Comparison of ENCODE assay signal across 9 cellular contexts in genomic region chr1:45586769-45587168, GRCh38. TPM values are rescaled to one million over a fixed set of nuclear protein-coding genes. Genes with fewer than 3 reads are reported as not detected.
DNase-seq lines count a peak whose midpoint lies in the region; ATAC-seq and TF ChIP-seq lines count a peak whose summit lies in the region.
"Had no signal": no experiment of that assay in that cellular context is flagged by ENCODE, and none has a peak within 500 bp of the region (broad histone marks: within the 10 kb centered on the region; RNA-seq: fewer than 3 reads in every experiment).

No MANE protein-coding gene starts in this region.

- in situ Hi-C loops in mammary epithelial cell (cut with MboI; ENCODE audit: low sequenced_read_pairs in 2 of 2), result no loop called here

- peaks cover 7% of the 10 kb centered on the region; the same call in 1 of the 2 replicates for H3K4me1 ChIP-seq in MM.1S (ENCODE audit: low read length)
- H3K4me1 ChIP-seq in mammary epithelial cell (ENCODE audit: insufficient read depth, low read length), result peaks cover 14% of the 10 kb centered on the region

- H3K4me3 ChIP-seq in GM06990 (replicated peaks; ENCODE audit: low read depth, low read length) (peak overlapping the region; percentile 88), MM.1S (ENCODE audit: low read length) (peak overlapping the region; percentile 24), mammary epithelial cell (replicated peaks in 1 of 3; ENCODE audit: insufficient read depth in 1 of 3, low read depth in 2 of 3, low read length in 3 of 3) (no peak overlapping the region)
- H3K4me3 ChIP-seq: cardiac muscle cell had no signal

- peak overlapping the region; percentile 7; the same call in 1 of the 2 replicates for H3K9ac ChIP-seq in MM.1S (ENCODE audit: low read length)
- H3K9ac ChIP-seq in mammary epithelial cell (ENCODE audit: insufficient read depth, low read length), result no peak overlapping the region

- CTCF ChIA-PET in mammary epithelial cell (lab: Charles Lee; ENCODE audit: low non-redundant PET), result no interaction called here

- H3K4me3 Mint-ChIP-seq in nephron progenitor cell, result peak overlapping the region; percentile 97

- dilution Hi-C loops in mammary epithelial cell (cut with HindIII; ENCODE audit: low sequenced_read_pairs), result no loop called here

- no peaks in the 10 kb centered on the region for H3K9me3 Mint-ChIP-seq in nephron progenitor cell

- TF ChIP-seq CTCF in GM06990 (IDR thresholded peaks at IDR 0.05; ENCODE audit: insufficient read depth, low read length, poor library complexity, severe bottlenecking) (no peak), MM.1S (IDR thresholded peaks at IDR 0.05; ENCODE audit: low read length) (no peak), mammary epithelial cell (conservative IDR thresholded peaks at IDR 0.05 in 1 of 2, IDR thresholded peaks at IDR 0.05 in 1 of 2; ENCODE audit: extremely low read depth in 1 of 2, insufficient read depth in 1 of 2, low read depth in 1 of 2, low read length in 2 of 2) (no peak), nephron progenitor cell (IDR thresholded peaks at IDR 0.05) (no peak)

- H3K9me2 ChIP-seq in MM.1S (replicated peaks; ENCODE audit: insufficient read depth, low read length), result no peaks in the 10 kb centered on the region

- peaks cover 3% of the 10 kb centered on the region; the same call in 1 of the 2 replicates for H3K36me3 ChIP-seq in GM06990 (ENCODE audit: control insufficient read depth, insufficient read depth, low read length)
- H3K36me3 ChIP-seq in MM.1S (replicated peaks; ENCODE audit: insufficient read depth, low read length), result no peaks in the 10 kb centered on the region; the same call in 1 of the 2 replicates
- peaks cover 5% of the 10 kb centered on the region for H3K36me3 ChIP-seq in mammary epithelial cell (ENCODE audit: insufficient read depth, low read length)

- peaks cover 19% of the 10 kb centered on the region for H3K4me1 Mint-ChIP-seq in nephron progenitor cell

- intact Hi-C loops in mammary epithelial cell (cut with micrococcal nuclease), result no loop called here

- peak overlapping the region; percentile 74 for H3K4me2 ChIP-seq in MM.1S (ENCODE audit: low read depth, low read length)
- H3K4me2 ChIP-seq in mammary epithelial cell (ENCODE audit: insufficient read depth, low read depth, low read length), result peak overlapping the region; percentile 86

- H3F3A ChIP-seq in MM.1S (ENCODE audit: insufficient read depth, low read length), result peaks cover 29% of the 10 kb centered on the region

- peaks cover 47% of the 10 kb centered on the region for H3K36me3 Mint-ChIP-seq in nephron progenitor cell (ENCODE audit: low read depth)

- BruUV-seq in mammary epithelial cell (replicated peaks; lab: Mats Ljungman, UMichigan), result no TSS peak

- DNase-seq in GM06990 (ENCODE audit: extremely low read depth, insufficient read length) (no peak), MM.1S (no peak), mammary epithelial cell (no peak), nephron progenitor cell (no peak), T-helper 9 cell (no peak), cerebellum (ENCODE audit: low spot score) (no peak)

- H2AFZ ChIP-seq in MM.1S (ENCODE audit: low read length), result no peak overlapping the region
- H2AFZ ChIP-seq in mammary epithelial cell (ENCODE audit: low read depth, low read length), result no peak overlapping the region

- peak overlapping the region; percentile 19; the same call in 1 of the 2 replicates for H3K27ac ChIP-seq in MM.1S (ENCODE audit: low read length)
- no peak overlapping the region for H3K27ac ChIP-seq in mammary epithelial cell (ENCODE audit: insufficient read depth, low read depth, low read length)
- H3K27ac ChIP-seq: cardiac muscle cell had no signal

- H3K9me3 ChIP-seq in MM.1S (replicated peaks; ENCODE audit: insufficient read depth, low read length) (no peaks in the 10 kb centered on the region), mammary epithelial cell (replicated peaks; ENCODE audit: insufficient read depth, low read length) (no peaks in the 10 kb centered on the region)

- H3K27me3 ChIP-seq in GM06990 (replicated peaks; ENCODE audit: control insufficient read depth, insufficient read depth, low read length) (no peaks in the 10 kb centered on the region), MM.1S (replicated peaks; ENCODE audit: insufficient read depth, low read length) (no peaks in the 10 kb centered on the region), mammary epithelial cell (ENCODE audit: insufficient read depth, low read length) (no peaks in the 10 kb centered on the region)
- H3K27me3 ChIP-seq: cardiac muscle cell had no signal

- H3K79me2 ChIP-seq in MM.1S (ENCODE audit: low read length) (peaks cover 78% of the 10 kb centered on the region), mammary epithelial cell (ENCODE audit: insufficient read depth, low read length) (peaks cover 76% of the 10 kb centered on the region)

- H3K27me3 Mint-ChIP-seq in nephron progenitor cell (ENCODE audit: low read depth, poor library complexity), result no peaks in the 10 kb centered on the region

- peaks cover 56% of the 10 kb centered on the region for H4K20me1 ChIP-seq in MM.1S (ENCODE audit: insufficient read depth, low read length)
- no peaks in the 10 kb centered on the region for H4K20me1 ChIP-seq in mammary epithelial cell (ENCODE audit: insufficient read depth, low read length)

- H3K27ac Mint-ChIP-seq in nephron progenitor cell, result no peak overlapping the region

- ATAC-seq in HG03439 (IDR thresholded peaks at IDR 0.05; ENCODE audit: unreplicated experiment) (no peak), HG02884 (IDR thresholded peaks at IDR 0.05; ENCODE audit: unreplicated experiment) (no peak)

- WGBS in mammary epithelial cell (ENCODE audit: low coverage, missing lambda C conversion rate), result 82% methylated on average over 4 of the region's 4 CpGs

RNA-seq across cellular contexts. Expression of gene NASP, which starts 2.9 kb away (rescaled TPM):
- total RNA-seq in mammary epithelial cell (10 to 100 TPM; 17.2 to 82.2 TPM), cerebellum (122 TPM)
- 84.7 TPM for polyA plus RNA-seq in mammary epithelial cell
- polyA minus RNA-seq in mammary epithelial cell, result 39.5 TPM

RNA-seq across cellular contexts. Expression of gene AKR1A1, which starts 36.1 kb away (rescaled TPM):
- total RNA-seq in mammary epithelial cell (10 to 100 TPM; 58.7 to 79.7 TPM), cerebellum (47.0 TPM)
- polyA plus RNA-seq in mammary epithelial cell, result 118 TPM
- 105 TPM for polyA minus RNA-seq in mammary epithelial cell

RNA-seq across cellular contexts. Expression of gene CCDC17, which starts 37.1 kb away (rescaled TPM):
- 1 to 10 TPM; 1.8 to 2.7 TPM for total RNA-seq in mammary epithelial cell
- 0.17 TPM for polyA plus RNA-seq in mammary epithelial cell
- 2.5 TPM for polyA minus RNA-seq in mammary epithelial cell
- total RNA-seq in cerebellum, result 1.00 TPM

Comparison
In these comparisons a context has a peak if more than half of its experiments do, and no peak if none do; other contexts are left out.
1. H3K4me3 ChIP-seq: peak in GM06990 (single experiment) and MM.1S (single experiment); none in mammary epithelial cell (0 of 3).